23 cellular contexts compared by ENCODE assay signal in the genomic region with DNA sequence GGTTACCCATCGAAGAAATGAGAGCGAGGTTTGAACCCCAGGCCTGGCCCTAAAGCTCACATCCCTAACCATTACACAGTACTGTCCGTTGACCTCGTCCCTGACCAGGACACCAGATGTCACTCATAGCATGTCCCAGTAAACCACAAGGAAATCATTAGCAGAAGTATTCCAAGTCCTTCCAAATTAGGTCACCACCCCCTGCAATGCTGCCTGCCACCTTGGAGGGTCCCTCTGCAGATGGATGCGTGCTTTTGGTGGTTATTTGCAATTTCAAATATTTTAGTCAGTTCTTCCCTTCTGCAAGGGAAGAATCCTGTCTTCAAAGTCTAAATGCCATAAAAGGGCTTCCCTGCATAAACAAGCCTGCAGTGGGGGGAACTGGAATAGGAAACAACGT.
DNase-seq lines count a peak whose midpoint lies in the region; ATAC-seq, FAIRE-seq and TF ChIP-seq lines count a peak whose summit lies in the region.
"Had no signal": no experiment of that assay in that cellular context is flagged by ENCODE, and none has a peak within 500 bp of the region (broad histone marks: within the 10 kb centered on the region; RNA-seq: fewer than 3 reads in every experiment).

No MANE protein-coding gene starts in this region.

- no peaks in the 10 kb centered on the region for H3K27me3 ChIP-seq in mammary epithelial cell (ENCODE audit: insufficient read depth, low read length)
- no peaks in the 10 kb centered on the region for H3K27me3 ChIP-seq in stomach
- no peaks in the 10 kb centered on the region for H3K27me3 ChIP-seq in A673 (replicated peaks; ENCODE audit: insufficient read depth, low read depth, low read length, poor library complexity)
- H3K27me3 ChIP-seq: breast epithelium, esophagus muscularis mucosa had no signal

- ATAC-seq in SK-N-SH treated with all-trans-retinoic acid at 6 μM for 48 hours (peak; percentile 39), GM19397 (IDR thresholded peaks at IDR 0.05; ENCODE audit: unreplicated experiment) (no peak)
- ATAC-seq: activated CD8-positive, alpha-beta T cell treated with anti-CD3 and anti-CD28 coated beads, Interleukin-2, amount 10 ng/mL, durations not matched to agents 7 days and 5 days; stimulated activated memory B cell treated with anti-CD40 and anti-IgM and Interleukin-4, amounts not matched to agents 10 μg/mL and 1 μg/mL and 100 μg/mL, for 72 hours; WTC11 had no signal

- H3K36me3 Mint-ChIP-seq in MCF 10A (ENCODE audit: insufficient read depth, unreplicated experiment) = no peaks in the 10 kb centered on the region
- H3K36me3 Mint-ChIP-seq: activated naive CD4-positive, alpha-beta T cell treated with anti-CD3 and anti-CD28 coated beads, Interleukin-2, amount 50 U/mL, for 24 hours; WTC11 had no signal

- H3K9me3 Mint-ChIP-seq in MCF 10A (ENCODE audit: unreplicated experiment) = peaks cover 13% of the 10 kb centered on the region
- H3K9me3 Mint-ChIP-seq: activated naive CD4-positive, alpha-beta T cell treated with anti-CD3 and anti-CD28 coated beads, Interleukin-2, amount 50 U/mL, for 24 hours; IgD-negative memory B cell had no signal

- H3K79me2 ChIP-seq in mammary epithelial cell (ENCODE audit: insufficient read depth, low read length) = peaks cover 12% of the 10 kb centered on the region

- H4K20me1 ChIP-seq in mammary epithelial cell (ENCODE audit: insufficient read depth, low read length) = no peaks in the 10 kb centered on the region

- BruUV-seq in mammary epithelial cell (replicated peaks; lab: Mats Ljungman, UMichigan) (no TSS peak), MCF 10A (replicated peaks; lab: Mats Ljungman, UMichigan) (no TSS peak), A673 (replicated peaks; lab: Mats Ljungman, UMichigan) (no TSS peak)

- H3K27ac ChIP-seq in mammary epithelial cell (ENCODE audit: insufficient read depth, low read depth, low read length) = no peak overlapping the region
- H3K27ac ChIP-seq in kidney (ENCODE audit: low read depth in 2 of 2, low read length in 2 of 2) = peak overlapping the region in 1 of 2 donors; percentile 32
- H3K27ac ChIP-seq in stomach = peak overlapping the region in 3 of 5 donors; percentile 15 to 77 (median 69)
- H3K27ac ChIP-seq in A673 (ENCODE audit: low read depth, low read length, poor library complexity, severe bottlenecking) = no peak overlapping the region
- H3K27ac ChIP-seq: breast epithelium, esophagus muscularis mucosa had no signal

- peaks cover 16% of the 10 kb centered on the region for H3K4me1 Mint-ChIP-seq in MCF 10A (ENCODE audit: insufficient read depth, unreplicated experiment)
- H3K4me1 Mint-ChIP-seq: activated naive CD4-positive, alpha-beta T cell treated with anti-CD3 and anti-CD28 coated beads, Interleukin-2, amount 50 U/mL, for 24 hours had no signal

- H3K4me3 Mint-ChIP-seq in MCF 10A (ENCODE audit: unreplicated experiment) = no peak overlapping the region
- H3K4me3 Mint-ChIP-seq: activated CD8-positive, alpha-beta T cell treated with anti-CD3 and anti-CD28 coated beads, Interleukin-2, amount 10 ng/mL, durations not matched to agents 7 days and 5 days; activated naive CD4-positive, alpha-beta T cell treated with anti-CD3 and anti-CD28 coated beads, Interleukin-2, amount 50 U/mL, for 24 hours; IgD-negative memory B cell; stimulated activated memory B cell treated with anti-CD40 and anti-IgM and Interleukin-4, amounts not matched to agents 10 μg/mL and 1 μg/mL and 100 μg/mL, for 72 hours; WTC11 had no signal

- H3K9ac ChIP-seq in mammary epithelial cell (ENCODE audit: insufficient read depth, low read length) (no peak overlapping the region), kidney (ENCODE audit: low read length in 2 of 2) (no peak overlapping the region)

- intact Hi-C loops in mammary epithelial cell (cut with micrococcal nuclease) = loop anchor here (5.0 kb wide), 1 partner anchor 184 kb away; no protein-coding TSS in a partner anchor
- intact Hi-C loops in MCF 10A (cut with micrococcal nuclease) = no loop called here
- intact Hi-C loops in kidney (cut with DNase I) = no loop called here
- intact Hi-C loops in stomach (cut with DNase I; ENCODE audit: low total_unique reads) = no loop called here
- intact Hi-C loops in A673 (cut with micrococcal nuclease; ENCODE audit: unreplicated experiment) = no loop called here

- CTCF ChIA-PET in mammary epithelial cell (lab: Charles Lee; ENCODE audit: low non-redundant PET) (no interaction called here), MCF 10A (lab: Yijun Ruan, JAX) (interaction anchor here (1.7 kb wide), 1 partner anchor 8 kb away, joined by 5 read pairs; no protein-coding TSS in a partner anchor), A673 (lab: Charles Lee) (interaction anchor here (1.0 kb wide), 1 partner anchor 17 kb away, joined by 3 read pairs; no protein-coding TSS in a partner anchor)

- H3K4me3 ChIP-seq in mammary epithelial cell (replicated peaks in 1 of 3; ENCODE audit: insufficient read depth in 1 of 3, low read depth in 2 of 3, low read length in 3 of 3) = no peak overlapping the region
- H3K4me3 ChIP-seq in kidney (ENCODE audit: low read length in 2 of 2) = no peak overlapping the region
- no peak overlapping the region for H3K4me3 ChIP-seq in stomach
- no peak overlapping the region for H3K4me3 ChIP-seq in A673 (ENCODE audit: low read depth, low read length, poor library complexity, severe bottlenecking)
- H3K4me3 ChIP-seq: breast epithelium, esophagus muscularis mucosa had no signal

- in situ Hi-C loops in mammary epithelial cell (cut with MboI; ENCODE audit: low sequenced_read_pairs in 2 of 2) = no loop called here

- H3K9me3 ChIP-seq in mammary epithelial cell (replicated peaks; ENCODE audit: insufficient read depth, low read length) (no peaks in the 10 kb centered on the region), kidney (ENCODE audit: control insufficient read depth in 1 of 2, low read length in 2 of 2) (no peaks in the 10 kb centered on the region), stomach (no peaks in the 10 kb centered on the region), A673 (ENCODE audit: low read depth, low read length, poor library complexity, severe bottlenecking) (no peaks in the 10 kb centered on the region)
- H3K9me3 ChIP-seq: breast epithelium, esophagus muscularis mucosa had no signal

- WGBS in mammary epithelial cell (ENCODE audit: low coverage, missing lambda C conversion rate) = 95% methylated on average over 6 of the region's 6 CpGs
- WGBS in stomach, 5 donors = 54 to 69% (median 59%) methylated on average over 6 of the region's 6 CpGs

- TF ChIP-seq POLR2A in stomach (IDR thresholded peaks at IDR 0.05) = no peak

- H3K27ac Mint-ChIP-seq in MCF 10A (ENCODE audit: low read depth, unreplicated experiment) = no peak overlapping the region
- H3K27ac Mint-ChIP-seq: activated CD8-positive, alpha-beta T cell treated with anti-CD3 and anti-CD28 coated beads, Interleukin-2, amount 10 ng/mL, durations not matched to agents 7 days and 5 days; activated naive CD4-positive, alpha-beta T cell treated with anti-CD3 and anti-CD28 coated beads, Interleukin-2, amount 50 U/mL, for 24 hours; stimulated activated memory B cell treated with anti-CD40 and anti-IgM and Interleukin-4, amounts not matched to agents 10 μg/mL and 1 μg/mL and 100 μg/mL, for 72 hours; WTC11 had no signal

- peaks cover 20% of the 10 kb centered on the region for H3K4me1 ChIP-seq in mammary epithelial cell (ENCODE audit: insufficient read depth, low read length)
- H3K4me1 ChIP-seq in kidney (ENCODE audit: control insufficient read depth in 1 of 2, insufficient read depth in 1 of 2, low read depth in 1 of 2, low read length in 2 of 2) = peaks cover 20 to 24% of the 10 kb centered on the region in 2 donors
- peaks cover 14 to 36% (median 19%) of the 10 kb centered on the region in 4 donors for H3K4me1 ChIP-seq in stomach
- H3K4me1 ChIP-seq in A673 (ENCODE audit: insufficient read depth, low read length, poor library complexity, severe bottlenecking) = peaks cover 19% of the 10 kb centered on the region
- H3K4me1 ChIP-seq: breast epithelium had no signal

- H3K36me3 ChIP-seq in mammary epithelial cell (ENCODE audit: insufficient read depth, low read length) = no peaks in the 10 kb centered on the region
- H3K36me3 ChIP-seq in kidney (ENCODE audit: control insufficient read depth in 1 of 2, insufficient read depth in 2 of 2, low read length in 2 of 2) = no peaks in the 10 kb centered on the region
- no peaks in the 10 kb centered on the region for H3K36me3 ChIP-seq in stomach
- H3K36me3 ChIP-seq in A673 (ENCODE audit: insufficient read depth, low read length, poor library complexity, severe bottlenecking) = no peaks in the 10 kb centered on the region
- H3K36me3 ChIP-seq: breast epithelium, esophagus muscularis mucosa had no signal

- peak overlapping the region; percentile 77 for H3K4me2 ChIP-seq in mammary epithelial cell (ENCODE audit: insufficient read depth, low read depth, low read length)

- FAIRE-seq in kidney (lab: Jason Lieb, UNC) = no peak

- no peak for TF ChIP-seq EP300 in stomach (IDR thresholded peaks at IDR 0.05)

- no peak overlapping the region for H2AFZ ChIP-seq in mammary epithelial cell (ENCODE audit: low read depth, low read length)

- dilution Hi-C loops in mammary epithelial cell (cut with HindIII; ENCODE audit: low sequenced_read_pairs) = no loop called here

- H3K27me3 Mint-ChIP-seq in MCF 10A (ENCODE audit: insufficient read depth, unreplicated experiment) = no peaks in the 10 kb centered on the region
- H3K27me3 Mint-ChIP-seq: stimulated activated memory B cell treated with anti-CD40 and anti-IgM and Interleukin-4, amounts not matched to agents 10 μg/mL and 1 μg/mL and 100 μg/mL, for 72 hours had no signal

- DNase-seq in mammary epithelial cell (no peak), MCF 10A (ENCODE audit: unreplicated experiment) (no peak), kidney (no peak), stomach (no peak), A673 (ENCODE audit: low spot score) (no peak), LoVo (ENCODE audit: low spot score) (no peak)
- DNase-seq: 8988T; activated CD8-positive, alpha-beta T cell treated with anti-CD3 and anti-CD28 coated beads, Interleukin-2, amount 10 ng/mL, durations not matched to agents 7 days and 5 days; activated T-cell treated with anti-CD3 and anti-CD28 coated beads, Interleukin-2, amount 50 U/mL, for 48 hours; C1 segment of cervical spinal cord; DMS153; glutamatergic neuron; NCI-H1092; NCI-H2081; NCI-H510A had no signal

- POLR2A ChIA-PET in MCF 10A (lab: Yijun Ruan, JAX) = interaction anchor here (0.6 kb wide), 1 partner anchor 283 kb away, joined by 3 read pairs; no protein-coding TSS in a partner anchor
- POLR2A ChIA-PET in A673 (lab: Charles Lee; ENCODE audit: low non-redundant PET) = no interaction called here

- TF ChIP-seq CTCF in mammary epithelial cell (conservative IDR thresholded peaks at IDR 0.05 in 1 of 2, IDR thresholded peaks at IDR 0.05 in 1 of 2; ENCODE audit: extremely low read depth in 1 of 2, insufficient read depth in 1 of 2, low read depth in 1 of 2, low read length in 2 of 2) = no peak
- no peak for TF ChIP-seq CTCF in MCF 10A (IDR thresholded peaks at IDR 0.05; ENCODE audit: unreplicated experiment)
- peak; percentile 2 for TF ChIP-seq CTCF in kidney (IDR thresholded peaks at IDR 0.05; ENCODE audit: borderline replicate concordance, extremely low read depth, insufficient read depth)
- TF ChIP-seq CTCF in stomach (IDR thresholded peaks at IDR 0.05) = no peak
- TF ChIP-seq CTCF in A673 (conservative IDR thresholded peaks at IDR 0.05; ENCODE audit: low read depth, low read length) = no peak

TF ChIP-seq in SK-N-SH treated with all-trans-retinoic acid at 6 μM for 48 hours, 23 proteins besides CTCF, POLR2A, EP300 and RAD21 (continues in another document):
- TF ChIP-seq ZNF8 (CRISPR knock-in tag; IDR thresholded peaks at IDR 0.05) (no peak), ZFP3 (CRISPR knock-in tag; IDR thresholded peaks at IDR 0.05) (no peak)

Comparison
In these comparisons a context has a peak if more than half of its experiments do, and no peak if none do; other contexts are left out.
1. H3K27ac ChIP-seq: peak in stomach (3 of 5); none in mammary epithelial cell (single experiment) and A673 (single experiment).